In genomic region chr2:203782262-203782976, GRCh38 we compare ENCODE assay signal across 8 cellular contexts.
DNase-seq lines count a peak whose midpoint lies in the region; ATAC-seq and TF ChIP-seq lines count a peak whose summit lies in the region.

No MANE protein-coding gene starts in this region.

- peaks cover 4% of the 10 kb centered on the region for H3K4me1 ChIP-seq in cardiac muscle cell (ENCODE audit: low read depth)

- in situ Hi-C loops in SK-MEL-5 (cut with HindIII; ENCODE audit: low pct_unique_long_range_greater_than_20kb, low sequenced_read_pairs) = no loop called here

- H3K27ac ChIP-seq in cardiac muscle cell = no peak overlapping the region

- peaks cover 7 to 11% of the 10 kb centered on the region in 2 donors for H3K9me3 Mint-ChIP-seq in activated naive CD4-positive, alpha-beta T cell treated with anti-CD3 and anti-CD28 coated beads, Interleukin-2, amount 50 U/mL, for 72 hours

- TF ChIP-seq CTCF in GM12874 (IDR thresholded peaks at IDR 0.05; ENCODE audit: insufficient read depth, low read depth, low read length) = peak; percentile 80
- TF ChIP-seq CTCF in cardiac muscle cell (IDR thresholded peaks at IDR 0.05; ENCODE audit: low read depth, low read length) = peak; percentile 90

- ATAC-seq in activated naive CD4-positive, alpha-beta T cell treated with anti-CD3 and anti-CD28 coated beads, Interleukin-2, amount 50 U/mL, for 72 hours = peak; percentile 97 to 98
- no peak for ATAC-seq in GM18520 (IDR thresholded peaks at IDR 0.05; ENCODE audit: unreplicated experiment)

- H3K9me3 ChIP-seq in cardiac muscle cell (ENCODE audit: low read depth) = no peaks in the 10 kb centered on the region

- peaks cover 6 to 22% of the 10 kb centered on the region in 2 donors for H3K36me3 Mint-ChIP-seq in activated naive CD4-positive, alpha-beta T cell treated with anti-CD3 and anti-CD28 coated beads, Interleukin-2, amount 50 U/mL, for 72 hours

- no peaks in the 10 kb centered on the region for H3K27me3 ChIP-seq in cardiac muscle cell

- no peaks in the 10 kb centered on the region for H3K36me3 ChIP-seq in cardiac muscle cell

- H3K27ac Mint-ChIP-seq in activated naive CD4-positive, alpha-beta T cell treated with anti-CD3 and anti-CD28 coated beads, Interleukin-2, amount 50 U/mL, for 72 hours = peak overlapping the region; percentile 81 to 95

- DNase-seq in A172 (ENCODE audit: low spot score) (peak; percentile 93), HS-5 (ENCODE audit: low read depth) (peak; percentile 91), SK-MEL-5 (ENCODE audit: low read depth, low spot score) (peak; percentile 81), cardiac muscle cell (ENCODE audit: low read depth in 1 of 2, low spot score in 1 of 2) (peak; percentile 63 to 98), renal cortical epithelial cell (ENCODE audit: low read depth) (peak; percentile 94)
- DNase-seq in activated naive CD4-positive, alpha-beta T cell treated with anti-CD3 and anti-CD28 coated beads, Interleukin-2, amount 50 U/mL, for 72 hours (ENCODE audit: low spot score in 2 of 2) = peak; percentile 68 to 76

- H3K4me3 ChIP-seq in cardiac muscle cell = no peak overlapping the region
